In the genomic region with DNA sequence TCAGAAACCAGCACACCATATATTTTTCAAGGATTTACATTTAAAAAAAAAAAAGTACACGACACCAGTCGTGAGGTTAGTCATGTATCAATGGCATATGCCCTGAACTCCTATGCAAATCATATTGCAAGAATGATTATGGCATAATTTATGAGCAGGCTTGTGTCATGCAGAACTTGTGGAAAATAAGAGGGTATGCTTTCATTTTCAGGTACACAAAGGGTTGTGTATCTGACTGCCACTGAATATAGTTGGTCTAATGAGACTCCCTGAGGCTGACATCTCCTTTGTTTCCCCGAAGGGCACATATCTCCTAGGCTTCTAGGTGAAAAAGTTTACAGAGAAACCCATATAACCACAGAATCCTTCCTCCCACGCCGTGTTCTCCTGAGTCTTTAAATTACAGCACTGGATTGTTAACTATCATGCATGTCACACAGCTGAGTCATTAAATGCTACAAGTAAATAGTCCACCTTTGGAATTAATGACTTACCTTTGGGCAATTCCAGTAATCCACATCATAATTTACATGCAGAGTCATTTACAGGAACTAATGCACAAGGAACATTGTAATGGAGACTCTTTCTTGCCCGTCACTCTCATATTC, we compare ENCODE assay signal across 15 cellular contexts.
DNase-seq lines count a peak whose midpoint lies in the region; ATAC-seq, FAIRE-seq and TF ChIP-seq lines count a peak whose summit lies in the region.
"Had no signal": no experiment of that assay in that cellular context is flagged by ENCODE, and none has a peak within 500 bp of the region (broad histone marks: within the 10 kb centered on the region; RNA-seq: fewer than 3 reads in every experiment).

No MANE protein-coding gene starts in this region.

- H3K36me3 Mint-ChIP-seq in endothelial cell (ENCODE audit: low read depth, unreplicated experiment) = no peaks in the 10 kb centered on the region

- no peaks in the 10 kb centered on the region for H3K4me1 ChIP-seq in left ventricle myocardium inferior
- H3K4me1 ChIP-seq: stomach had no signal

- POLR2A ChIA-PET in AG04450 (lab: Yijun Ruan, JAX) = no interaction called here

- H3K4me3 ChIP-seq in AG04450 (ENCODE audit: low read depth, low read length) (no peak overlapping the region), left ventricle myocardium inferior (no peak overlapping the region)
- H3K4me3 ChIP-seq: stomach had no signal

- no peaks in the 10 kb centered on the region for H3K27me3 Mint-ChIP-seq in endothelial cell (ENCODE audit: unreplicated experiment)
- H3K27me3 Mint-ChIP-seq: activated CD4-positive, alpha-beta memory T cell treated with anti-CD3 and anti-CD28 coated beads for 36 hours had no signal

- intact Hi-C loops in left ventricle myocardium inferior (cut with micrococcal nuclease) = no loop called here

- peak; percentile 61 for FAIRE-seq in H54 (lab: Jason Lieb, UNC)

- no peak overlapping the region for H3K4me3 Mint-ChIP-seq in endothelial cell (ENCODE audit: unreplicated experiment)
- H3K4me3 Mint-ChIP-seq: activated CD4-positive, alpha-beta memory T cell treated with anti-CD3 and anti-CD28 coated beads for 36 hours; T-helper 1 cell treated with Interleukin-12 subunit alpha and Interleukin-12 subunit beta and Interleukin-4 antibody, amounts not matched to agents 30 μg/mL and 1 μg/mL, for 36 hours had no signal

- TF ChIP-seq CTCF in AG04450 (IDR thresholded peaks at IDR 0.05; ENCODE audit: low read depth, low read length) = no peak
- no peak for TF ChIP-seq CTCF in left ventricle myocardium inferior (IDR thresholded peaks at IDR 0.05; ENCODE audit: borderline replicate concordance)
- no peak for TF ChIP-seq CTCF in endothelial cell (IDR thresholded peaks at IDR 0.05; ENCODE audit: unreplicated experiment)

- peak overlapping the region; percentile 40 for H3K27ac ChIP-seq in AG04450 (ENCODE audit: low read depth, low read length)
- H3K27ac ChIP-seq in left ventricle myocardium inferior (replicated peaks) = no peak overlapping the region
- H3K27ac ChIP-seq: C4-2B, stomach had no signal

- no peaks in the 10 kb centered on the region for H3K9me3 Mint-ChIP-seq in endothelial cell (ENCODE audit: unreplicated experiment)
- H3K9me3 Mint-ChIP-seq: activated CD4-positive, alpha-beta memory T cell treated with anti-CD3 and anti-CD28 coated beads for 36 hours; T-helper 1 cell treated with Interleukin-12 subunit alpha and Interleukin-12 subunit beta and Interleukin-4 antibody, amounts not matched to agents 30 μg/mL and 1 μg/mL, for 36 hours had no signal

- H3K4me1 Mint-ChIP-seq in endothelial cell (ENCODE audit: unreplicated experiment) = no peaks in the 10 kb centered on the region

- DNase-seq in AG04450 (ENCODE audit: low read depth, low spot score) = peak; percentile 21
- no peak for DNase-seq in H54 (ENCODE audit: insufficient read length, low spot score)
- DNase-seq in RPMI7951 (ENCODE audit: low read depth) = peak; percentile 47
- peak; percentile 70 for DNase-seq in islet precursor cell
- DNase-seq in left ventricle myocardium inferior = no peak
- no peak for DNase-seq in foreskin melanocyte
- DNase-seq in endothelial cell (ENCODE audit: low spot score) = no peak
- DNase-seq: activated CD4-positive, alpha-beta memory T cell treated with anti-CD3 and anti-CD28 coated beads for 36 hours; activated naive CD4-positive, alpha-beta T cell treated with Interleukin-2 at 50 U/mL for 16 hours; KBM-7; NCI-H187 treated with DMSO at 0.1 percent for 48 hours; stomach had no signal

- H3K36me3 ChIP-seq in left ventricle myocardium inferior = no peaks in the 10 kb centered on the region
- H3K36me3 ChIP-seq: stomach had no signal

- H3K27me3 ChIP-seq in AG04450 (ENCODE audit: control insufficient read depth, insufficient read depth, low read length) (no peaks in the 10 kb centered on the region), left ventricle myocardium inferior (ENCODE audit: low read depth) (no peaks in the 10 kb centered on the region)
- H3K27me3 ChIP-seq: stomach had no signal

- H3K9me3 ChIP-seq in AG04450 (ENCODE audit: control insufficient read depth, insufficient read depth, low read length) (no peaks in the 10 kb centered on the region), left ventricle myocardium inferior (replicated peaks) (no peaks in the 10 kb centered on the region)
- H3K9me3 ChIP-seq: stomach had no signal

- H3K27ac Mint-ChIP-seq in endothelial cell (ENCODE audit: unreplicated experiment) = no peak overlapping the region
- H3K27ac Mint-ChIP-seq: activated CD4-positive, alpha-beta memory T cell treated with anti-CD3 and anti-CD28 coated beads for 36 hours; T-helper 1 cell treated with Interleukin-12 subunit alpha and Interleukin-12 subunit beta and Interleukin-4 antibody, amounts not matched to agents 30 μg/mL and 1 μg/mL, for 36 hours had no signal

- no peak for TF ChIP-seq POLR2A in H54 (IDR thresholded peaks at IDR 0.05; ENCODE audit: low read depth, low read length)

- CTCF ChIA-PET in AG04450 (lab: Charles Lee) = interaction anchor here (0.8 kb wide), 1 partner anchor 13 kb away, joined by 4 read pairs; no protein-coding TSS in a partner anchor

- ATAC-seq in HG03460 (IDR thresholded peaks at IDR 0.05; ENCODE audit: unreplicated experiment) = no peak

Comparison
In these comparisons a context has a peak if more than half of its experiments do, and no peak if none do; other contexts are left out.
1. DNase-seq: peak in AG04450 (single experiment), RPMI7951 (single experiment) and islet precursor cell (single experiment); none in H54 (single experiment), left ventricle myocardium inferior (single experiment), foreskin melanocyte (single experiment) and endothelial cell (single experiment).